In the genomic region with DNA sequence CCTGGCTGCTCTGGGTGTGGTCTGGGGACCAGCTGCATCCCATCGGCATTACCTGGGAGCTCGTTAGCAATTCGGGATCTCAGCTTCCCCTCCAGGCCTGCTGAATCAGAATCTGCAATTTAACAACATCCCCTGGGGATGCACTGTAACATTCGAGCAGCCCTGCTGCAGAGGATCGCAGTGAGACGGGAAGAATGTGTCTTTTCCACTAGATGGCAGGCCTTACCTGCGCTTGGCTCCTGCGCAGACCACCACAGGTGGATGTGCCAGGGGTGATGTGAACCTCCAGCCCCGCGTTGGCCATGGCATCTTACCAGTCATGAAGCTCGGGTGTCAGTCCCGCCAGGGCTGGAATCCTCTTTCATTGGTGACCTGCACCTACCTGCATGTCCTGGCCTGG, we compare ENCODE assay signal across 10 cellular contexts.
A peak's percentile ranks its signal among the peaks of the same experiment; 100 is the strongest.
DNase-seq lines count a peak whose midpoint lies in the region; ATAC-seq, FAIRE-seq and TF ChIP-seq lines count a peak whose summit lies in the region.
"Had no signal": no experiment of that assay in that cellular context is flagged by ENCODE, and none has a peak within 500 bp of the region (broad histone marks: within the 10 kb centered on the region; RNA-seq: fewer than 3 reads in every experiment).

No MANE protein-coding gene starts in this region.

- no peaks in the 10 kb centered on the region for H3K79me2 ChIP-seq in H1 (ENCODE audit: control insufficient read depth in 1 of 2, insufficient read depth in 2 of 2, low read length in 2 of 2)

- no peak overlapping the region for H2BK20ac ChIP-seq in H1 (ENCODE audit: low read length)

- no peak overlapping the region for H3K4me2 ChIP-seq in H1 (ENCODE audit: insufficient read depth in 1 of 2, low read depth in 2 of 2, low read length in 2 of 2)
- H3K4me2 ChIP-seq: BLaER1 had no signal

- H2AK5ac ChIP-seq in H1 (ENCODE audit: low read depth, low read length) = no peak overlapping the region

- H3K27me3 ChIP-seq in cardiac muscle cell (no peaks in the 10 kb centered on the region), H1 (replicated peaks in 1 of 4; ENCODE audit: control insufficient read depth in 3 of 4, extremely low read depth in 1 of 4, insufficient read depth in 3 of 4, low read length in 3 of 4) (no peaks in the 10 kb centered on the region)
- H3K27me3 ChIP-seq: BLaER1 had no signal

- TF ChIP-seq CTCF in cardiac muscle cell (IDR thresholded peaks at IDR 0.05; ENCODE audit: low read depth, low read length) = peak; percentile 7
- TF ChIP-seq CTCF in H1 (IDR thresholded peaks at IDR 0.05; ENCODE audit: control extremely low read depth in 1 of 3, insufficient read depth in 1 of 3, low read depth in 1 of 3, low read length in 3 of 3) = peak; percentile 88 to 98 (median 90)

- peak; percentile 91 for FAIRE-seq in H1 (lab: Jason Lieb, UNC)

- DNase-seq in cardiac muscle cell (ENCODE audit: low read depth in 1 of 2, low spot score in 1 of 2) (peak in 1 of 2 donors; percentile 52), cardiac septum (ENCODE audit: low spot score) (no peak), NCI-H82 treated with DMSO at 0.1 percent for 48 hours (lab: John Stamatoyannopoulos, UW; ENCODE audit: unreplicated experiment) (peak; percentile 16), H1 (ENCODE audit: low read depth in 1 of 2, low spot score in 2 of 2) (peak; percentile 79 to 81), SW480 (ENCODE audit: low spot score) (no peak)
- DNase-seq in stimulated activated naive B cell treated with anti-CD40 and anti-IgM and Interleukin-4, amounts not matched to agents 10 μg/mL and 1 μg/mL and 100 μg/mL, for 72 hours = no peak
- no peak for DNase-seq in activated naive CD4-positive, alpha-beta T cell treated with Interleukin-2 at 50 U/mL for 16 hours
- DNase-seq: cortex of kidney had no signal

- H3K79me1 ChIP-seq in H1 (ENCODE audit: low read depth, low read length) = no peaks in the 10 kb centered on the region

- H3K27me3 Mint-ChIP-seq in stimulated activated naive B cell treated with anti-CD40 and anti-IgM and Interleukin-4, amounts not matched to agents 10 μg/mL and 1 μg/mL and 100 μg/mL, for 72 hours = no peaks in the 10 kb centered on the region

- H3K36me3 Mint-ChIP-seq in stimulated activated naive B cell treated with anti-CD40 and anti-IgM and Interleukin-4, amounts not matched to agents 10 μg/mL and 1 μg/mL and 100 μg/mL, for 72 hours = peaks cover 29 to 38% of the 10 kb centered on the region in 2 donors

- H4K5ac ChIP-seq in H1 (ENCODE audit: insufficient read length, low read depth, low read length) = no peak overlapping the region

- no peak overlapping the region for H2BK5ac ChIP-seq in H1 (ENCODE audit: low read depth, low read length)

- H3K14ac ChIP-seq in H1 (ENCODE audit: insufficient read length) = no peak overlapping the region

- no peak overlapping the region for H3K4ac ChIP-seq in H1 (replicated peaks; ENCODE audit: insufficient read length, low read depth, low read length)

- no peak overlapping the region for H3K4me3 ChIP-seq in cardiac muscle cell
- no peak overlapping the region for H3K4me3 ChIP-seq in H1 (ENCODE audit: extremely low read depth in 1 of 4, insufficient read depth in 2 of 4, low read depth in 3 of 4, low read length in 4 of 4)
- H3K4me3 ChIP-seq: BLaER1 had no signal

- intact Hi-C loops in cardiac septum (cut with DNase I) = loop anchor here (10.0 kb wide), 1 partner anchor 209 kb away; a partner anchor contains a TSS

- H3K9ac ChIP-seq in H1 (replicated peaks in 1 of 4; ENCODE audit: extremely low read depth in 1 of 4, low read depth in 3 of 4, low read length in 3 of 4) = no peak overlapping the region
- H3K9ac ChIP-seq: BLaER1 had no signal

- no peak for ATAC-seq in stimulated activated naive B cell treated with anti-CD40 and anti-IgM and Interleukin-4, amounts not matched to agents 10 μg/mL and 1 μg/mL and 100 μg/mL, for 72 hours (replicated peaks)
- no peak for ATAC-seq in HG03159 (IDR thresholded peaks at IDR 0.05; ENCODE audit: unreplicated experiment)

- no peak overlapping the region for H4K91ac ChIP-seq in H1 (replicated peaks; ENCODE audit: insufficient read length, low read length)

- TF ChIP-seq EP300 in H1 (IDR thresholded peaks at IDR 0.05; ENCODE audit: borderline replicate concordance in 1 of 2, low read depth in 2 of 2, low read length in 2 of 2) = no peak

- H2AFZ ChIP-seq in H1 (ENCODE audit: low read length) = no peak overlapping the region

- no peaks in the 10 kb centered on the region for H3K9me3 ChIP-seq in cardiac muscle cell (ENCODE audit: low read depth)
- H3K9me3 ChIP-seq in H1 (ENCODE audit: insufficient read depth in 2 of 2, low read depth in 1 of 2, low read length in 1 of 2) = no peaks in the 10 kb centered on the region
- H3K9me3 ChIP-seq: BLaER1 had no signal

- peak overlapping the region; percentile 55; the same call in 1 of the 2 replicates for H2BK15ac ChIP-seq in H1 (ENCODE audit: low read length)

- no peak overlapping the region for H2BK120ac ChIP-seq in H1 (replicated peaks; ENCODE audit: low read depth, low read length)

- POLR2A ChIA-PET in H1 (lab: Charles Lee; ENCODE audit: partially characterized antibody) = interaction anchor here (0.6 to 1.2 kb wide), 3 partner anchors 207 to 457 kb away, joined by 3 to 4 read pairs (median 3); no protein-coding TSS in a partner anchor

- CTCF ChIA-PET in H1 (lab: Charles Lee; ENCODE audit: partially characterized antibody) = interaction anchor here (0.5 to 8.5 kb wide), 87 partner anchors 9 to 580 kb away, joined by 3 to 139 read pairs (median 4); a partner anchor contains a TSS

- no peak overlapping the region for H3K18ac ChIP-seq in H1 (ENCODE audit: extremely low read depth, low read length)

- 16% methylated on average over 12 of the region's 12 CpGs; no CpG with 5 or more reads in 1 of the 2 experiments for WGBS in H1 (ENCODE audit: extremely low coverage in 1 of 2, insufficient coverage in 1 of 2, insufficient read length in 1 of 2, insufficient replicate concordance in 2 of 2, low coverage in 1 of 2, low lambda C conversion rate in 2 of 2, missing lambda C conversion rate in 1 of 2), 2 experiments

- H3K4me1 ChIP-seq in cardiac muscle cell (ENCODE audit: low read depth) (no peaks in the 10 kb centered on the region), H1 (replicated peaks in 1 of 4; ENCODE audit: control insufficient read depth in 3 of 4, insufficient read depth in 4 of 4, low read length in 3 of 4) (peaks cover 0 to 17% (median 7%) of the 10 kb centered on the region in 4 experiments; a peak in 6 of 7 replicates)

- no peaks in the 10 kb centered on the region for H4K20me1 ChIP-seq in H1 (replicated peaks in 1 of 2; ENCODE audit: control insufficient read depth in 1 of 2, insufficient read depth in 2 of 2, low read length in 2 of 2)
- H4K20me1 ChIP-seq: BLaER1 had no signal

- H3K23ac ChIP-seq in H1 (ENCODE audit: insufficient read length) = no peak overlapping the region

- TF ChIP-seq POLR2A in H1 (IDR thresholded peaks at IDR 0.05; ENCODE audit: control extremely low read depth in 1 of 2, low read depth in 2 of 2, low read length in 2 of 2) = no peak

- peaks cover 10 to 28% of the 10 kb centered on the region in 2 donors for H3K4me1 Mint-ChIP-seq in stimulated activated naive B cell treated with anti-CD40 and anti-IgM and Interleukin-4, amounts not matched to agents 10 μg/mL and 1 μg/mL and 100 μg/mL, for 72 hours

- peaks cover 2% of the 10 kb centered on the region; the same call in 1 of the 2 replicates for H3K23me2 ChIP-seq in H1 (ENCODE audit: low read depth, low read length)

- no peak overlapping the region for H3K4me3 Mint-ChIP-seq in stimulated activated naive B cell treated with anti-CD40 and anti-IgM and Interleukin-4, amounts not matched to agents 10 μg/mL and 1 μg/mL and 100 μg/mL, for 72 hours

- no peak overlapping the region for H3K27ac ChIP-seq in cardiac muscle cell
- H3K27ac ChIP-seq in H1 (ENCODE audit: low read depth, low read length) = no peak overlapping the region
- H3K27ac ChIP-seq: BLaER1 had no signal

- no peaks in the 10 kb centered on the region for H3K9me3 Mint-ChIP-seq in stimulated activated naive B cell treated with anti-CD40 and anti-IgM and Interleukin-4, amounts not matched to agents 10 μg/mL and 1 μg/mL and 100 μg/mL, for 72 hours

- no peak overlapping the region; the same call in 1 of the 2 replicates for H2BK12ac ChIP-seq in H1 (ENCODE audit: low read depth, low read length)

- H3K36me3 ChIP-seq in cardiac muscle cell (no peaks in the 10 kb centered on the region), H1 (ENCODE audit: control insufficient read depth in 2 of 4, insufficient read depth in 4 of 4, low read length in 3 of 4) (no peaks in the 10 kb centered on the region)
- H3K36me3 ChIP-seq: BLaER1 had no signal

- peak overlapping the region; percentile 15 for H3K27ac Mint-ChIP-seq in stimulated activated naive B cell treated with anti-CD40 and anti-IgM and Interleukin-4, amounts not matched to agents 10 μg/mL and 1 μg/mL and 100 μg/mL, for 72 hours

- peak; percentile 100 for TF ChIP-seq RAD21 in H1 (IDR thresholded peaks at IDR 0.05 in 1 of 2, conservative IDR thresholded peaks at IDR 0.05 in 1 of 2; ENCODE audit: low read depth in 2 of 2, low read length in 2 of 2)

- H4K8ac ChIP-seq in H1 (ENCODE audit: extremely low read depth, insufficient read depth, low read length) = no peak overlapping the region

- no peak overlapping the region for H3K56ac ChIP-seq in H1 (replicated peaks; ENCODE audit: insufficient read length, low read depth, low read length)

TF ChIP-seq in H1, 55 proteins besides CTCF, POLR2A, EP300 and RAD21 (continues in another document):
- TF ChIP-seq CTBP2 (IDR thresholded peaks at IDR 0.05; ENCODE audit: borderline replicate concordance, insufficient read depth, insufficient read length, low read length) (no peak), SP2 (IDR thresholded peaks at IDR 0.05; ENCODE audit: low read length) (no peak), KDM4A (IDR thresholded peaks at IDR 0.05; ENCODE audit: low read depth, low read length, severe bottlenecking) (no peak), MAFK (IDR thresholded peaks at IDR 0.05; ENCODE audit: low read depth, low read length) (0 out of 2 replicates have a peak, but pooled peaks have one; percentile 26), TBP (IDR thresholded peaks at IDR 0.05; ENCODE audit: low read depth, low read length) (peak; percentile 61; the same call in 1 of the 2 replicates), ZNF274 (IDR thresholded peaks at IDR 0.05; ENCODE audit: borderline replicate concordance, extremely low read depth, low read length) (no peak), CREB1 (IDR thresholded peaks at IDR 0.05) (0 out of 2 replicates have a peak, but pooled peaks have one; percentile 26), CBX8 (IDR thresholded peaks at IDR 0.05; ENCODE audit: borderline replicate concordance, low read depth, low read length) (no peak), SIN3A (conservative IDR thresholded peaks at IDR 0.05 in 1 of 2, IDR thresholded peaks at IDR 0.05 in 1 of 2; ENCODE audit: low read depth in 1 of 2, low read length in 2 of 2) (peak in 1 of 2 experiments; percentile 79; a peak in 1 of 4 replicates), TAF1 (IDR thresholded peaks at IDR 0.05; ENCODE audit: low read depth, low read length) (no peak)
- TF ChIP-seq, protein P1, sequence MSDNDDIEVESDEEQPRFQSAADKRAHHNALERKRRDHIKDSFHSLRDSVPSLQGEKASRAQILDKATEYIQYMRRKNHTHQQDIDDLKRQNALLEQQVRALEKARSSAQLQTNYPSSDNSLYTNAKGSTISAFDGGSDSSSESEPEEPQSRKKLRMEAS (IDR thresholded peaks at IDR 0.05) = no peak; the same call in 1 of the 2 replicates

Comparison
In these comparisons a context has a peak if more than half of its experiments do, and no peak if none do; other contexts are left out.
1. DNase-seq: peak in NCI-H82 treated with DMSO at 0.1 percent for 48 hours (single experiment) and H1 (2 of 2); none in cardiac septum (single experiment), stimulated activated naive B cell treated with anti-CD40 and anti-IgM and Interleukin-4, amounts not matched to agents 10 μg/mL and 1 μg/mL and 100 μg/mL, for 72 hours (single experiment), SW480 (single experiment) and activated naive CD4-positive, alpha-beta T cell treated with Interleukin-2 at 50 U/mL for 16 hours (single experiment).